In genomic region chr2:23375448-23375847, GRCh38 we compare ENCODE assay signal across 11 cellular contexts. TPM values are rescaled to one million over a fixed set of nuclear protein-coding genes. Genes with fewer than 3 reads are reported as not detected.
A peak's percentile ranks its signal among the peaks of the same experiment; 100 is the strongest.
DNase-seq lines count a peak whose midpoint lies in the region; ATAC-seq lines count a peak whose summit lies in the region.
"Had no signal": no experiment of that assay in that cellular context is flagged by ENCODE, and none has a peak within 500 bp of the region (broad histone marks: within the 10 kb centered on the region; RNA-seq: fewer than 3 reads in every experiment).

No MANE protein-coding gene starts in this region.

- ATAC-seq in GM18867 (IDR thresholded peaks at IDR 0.05; ENCODE audit: unreplicated experiment) (peak; percentile 37), HG02610 (IDR thresholded peaks at IDR 0.05; ENCODE audit: unreplicated experiment) (peak; percentile 59)
- no peak for ATAC-seq in stimulated activated effector memory CD8-positive, alpha-beta T cell treated with anti-CD3 and anti-CD28 coated beads, Interleukin-12 subunit alpha, Interleukin-12 subunit beta, amount 100 ng/mL, for 72 hours

- no peak overlapping the region for H3K4me3 Mint-ChIP-seq in stimulated activated effector memory CD8-positive, alpha-beta T cell treated with anti-CD3 and anti-CD28 coated beads, Interleukin-12 subunit alpha, Interleukin-12 subunit beta, amount 100 ng/mL, for 72 hours

- no peaks in the 10 kb centered on the region for H3K9me3 Mint-ChIP-seq in stimulated activated effector memory CD8-positive, alpha-beta T cell treated with anti-CD3 and anti-CD28 coated beads, Interleukin-12 subunit alpha, Interleukin-12 subunit beta, amount 100 ng/mL, for 72 hours

- no peak overlapping the region for H3K27ac Mint-ChIP-seq in stimulated activated effector memory CD8-positive, alpha-beta T cell treated with anti-CD3 and anti-CD28 coated beads, Interleukin-12 subunit alpha, Interleukin-12 subunit beta, amount 100 ng/mL, for 72 hours

- peaks cover 3% of the 10 kb centered on the region for H3K4me1 Mint-ChIP-seq in stimulated activated effector memory CD8-positive, alpha-beta T cell treated with anti-CD3 and anti-CD28 coated beads, Interleukin-12 subunit alpha, Interleukin-12 subunit beta, amount 100 ng/mL, for 72 hours

- DNase-seq in NCI-H82 treated with DMSO at 0.1 percent for 48 hours (lab: John Stamatoyannopoulos, UW; ENCODE audit: unreplicated experiment) = peak; percentile 43
- DNase-seq in left kidney (ENCODE audit: low read depth, low spot score) = peak; percentile 46
- no peak for DNase-seq in ureter (ENCODE audit: low spot score)
- DNase-seq in NCI-H510A (lab: John Stamatoyannopoulos, UW) = no peak
- no peak for DNase-seq in stimulated activated effector memory CD8-positive, alpha-beta T cell treated with anti-CD3 and anti-CD28 coated beads, Interleukin-12 subunit alpha, Interleukin-12 subunit beta, amount 100 ng/mL, for 72 hours (ENCODE audit: low spot score in 2 of 2)
- DNase-seq in SIG-M5 treated with dmso at 0.1 percent for 504 hours (lab: John Stamatoyannopoulos, UW; ENCODE audit: unreplicated experiment) = no peak
- DNase-seq: colonic mucosa, HCEC 1CT, T-helper 2 cell had no signal

- H3K36me3 Mint-ChIP-seq in stimulated activated effector memory CD8-positive, alpha-beta T cell treated with anti-CD3 and anti-CD28 coated beads, Interleukin-12 subunit alpha, Interleukin-12 subunit beta, amount 100 ng/mL, for 72 hours = no peaks in the 10 kb centered on the region

RNA-seq across cellular contexts. Expression of gene KLHL29, which starts 9.5 kb away (rescaled TPM):
- total RNA-seq in ureter = 16.8 TPM

Comparison
In these comparisons a context has a peak if more than half of its experiments do, and no peak if none do; other contexts are left out.
1. DNase-seq: peak in NCI-H82 treated with DMSO at 0.1 percent for 48 hours (single experiment) and left kidney (single experiment); none in ureter (single experiment), NCI-H510A (single experiment), stimulated activated effector memory CD8-positive, alpha-beta T cell treated with anti-CD3 and anti-CD28 coated beads, Interleukin-12 subunit alpha, Interleukin-12 subunit beta, amount 100 ng/mL, for 72 hours (0 of 2) and SIG-M5 treated with dmso at 0.1 percent for 504 hours (single experiment).